Comparison of ENCODE assay signal across 18 cellular contexts in the genomic region with DNA sequence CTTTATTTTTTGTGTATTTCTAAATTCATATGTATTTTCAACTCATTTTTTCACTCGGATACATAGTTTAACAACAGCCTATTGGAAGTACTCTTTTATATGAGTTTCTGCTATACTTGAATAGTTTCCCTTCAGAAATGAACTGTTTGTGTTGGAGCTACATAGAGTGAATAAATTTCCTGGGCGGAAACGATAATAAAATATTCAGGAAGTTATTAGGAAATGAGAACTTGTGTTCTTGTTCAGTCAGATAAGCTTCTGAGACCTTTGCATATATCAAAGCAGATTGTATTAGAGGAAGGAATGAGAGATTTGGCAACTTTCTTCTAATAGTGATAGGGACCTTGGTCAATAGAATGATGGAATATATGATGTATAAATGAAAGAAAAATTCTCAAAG.
"Had no signal": no experiment of that assay in that cellular context is flagged by ENCODE, and none has a peak within 500 bp of the region (broad histone marks: within the 10 kb centered on the region; RNA-seq: fewer than 3 reads in every experiment).

No MANE protein-coding gene starts in this region.

- DNase-seq: activated CD4-positive, alpha-beta T cell treated with anti-CD3 and anti-CD28 coated beads, Interleukin-2, amount 50 U/mL, for 1 hour; activated CD4-positive, CD25-positive, alpha-beta regulatory T cell treated with anti-CD3 and anti-CD28 coated beads, Interleukin-2, amount 50 U/mL, for 72 hours; activated CD8-positive, alpha-beta memory T cell treated with anti-CD3 and anti-CD28 coated beads, Interleukin-2, amount 50 U/mL, for 4 hours; activated naive CD4-positive, alpha-beta T cell treated with anti-CD3 and anti-CD28 coated beads for 36 hours; activated T-cell treated with anti-CD3 and anti-CD28 coated beads, Interleukin-2, amount 50 U/mL, for 4 hours; body of pancreas; central memory CD4-positive, alpha-beta T cell; cortex of kidney; effector memory CD4-positive, alpha-beta T cell; foreskin keratinocyte; hypothalamus; islet precursor cell; stimulated activated CD4-positive, alpha-beta T cell treated with anti-CD3 and anti-CD28 coated beads, Interleukin-2, amount 100 ng/mL, for 24 hours; stimulated activated naive CD4-positive, alpha-beta T cell treated with Interleukin-2 at 50 U/mL for 16 hours; T-helper 9 cell; tibial artery had no signal

- H3K9me3 ChIP-seq: body of pancreas, right atrium auricular region, tibial artery had no signal

- ATAC-seq: activated T-cell treated with anti-CD3 and anti-CD28 coated beads, Interleukin-2, amount 50 U/mL, for 4 hours; body of pancreas; left lobe of liver had no signal

- H3K4me3 ChIP-seq: body of pancreas, right atrium auricular region, tibial artery had no signal

- H3K4me1 ChIP-seq: foreskin keratinocyte had no signal

- H3K27ac ChIP-seq: foreskin keratinocyte, right atrium auricular region, tibial artery had no signal

- H3K36me3 ChIP-seq: right atrium auricular region, tibial artery had no signal
